ENCODE assay signal across 16 cellular contexts in genomic region chr6:75813476-75814250, GRCh38.
"Had no signal": no experiment of that assay in that cellular context is flagged by ENCODE, and none has a peak within 500 bp of the region (broad histone marks: within the 10 kb centered on the region; RNA-seq: fewer than 3 reads in every experiment).

No MANE protein-coding gene starts in this region.

- H3K4me1 ChIP-seq: psoas muscle, right lobe of liver, spleen had no signal

- H3K9me3 ChIP-seq: psoas muscle, right lobe of liver, thoracic aorta had no signal

- H3K27ac Mint-ChIP-seq: activated naive CD8-positive, alpha-beta T cell; natural killer cell treated with Interleukin-12 subunit alpha and Interleukin-12 subunit beta and Interleukin-15 and Interleukin-18, amount 100 ng/mL, for 72 hours; stimulated activated naive CD8-positive, alpha-beta T cell treated with anti-CD3 and anti-CD28 coated beads, Interleukin-15, Interleukin-2, amounts not matched to agents 100 ng/mL and 50 ng/mL, for 24 hours; T-helper 17 cell had no signal

- H3K9me3 Mint-ChIP-seq: natural killer cell treated with Interleukin-12 subunit alpha and Interleukin-12 subunit beta and Interleukin-15 and Interleukin-18, amount 100 ng/mL, for 72 hours had no signal

- H3K4me3 Mint-ChIP-seq: activated naive CD8-positive, alpha-beta T cell; brain; natural killer cell treated with Interleukin-12 subunit alpha and Interleukin-12 subunit beta and Interleukin-15 and Interleukin-18, amount 100 ng/mL, for 72 hours; stimulated activated naive CD8-positive, alpha-beta T cell treated with anti-CD3 and anti-CD28 coated beads, Interleukin-15, Interleukin-2, amounts not matched to agents 100 ng/mL and 50 ng/mL, for 24 hours; T-helper 17 cell had no signal

- DNase-seq: activated CD4-positive, alpha-beta T cell treated with anti-CD3 and anti-CD28 coated beads, Interleukin-2, amount 50 U/mL, for 48 hours; activated gamma-delta T cell; activated T-cell treated with anti-CD3 and anti-CD28 coated beads, Interleukin-2, amount 50 U/mL, for 48 hours; dermis blood vessel endothelial cell; hippocampal formation; left colon; right lobe of liver; spleen; stimulated activated CD4-positive, alpha-beta T cell treated with anti-CD3 and anti-CD28 coated beads, Interleukin-1b, Interleukin-23, amount 100 ng/mL, for 48 hours; T-helper 17 cell had no signal

- H3K27ac ChIP-seq: psoas muscle, right lobe of liver, spleen, thoracic aorta had no signal

- H3K27me3 ChIP-seq: right lobe of liver, spleen had no signal

- H3K27me3 Mint-ChIP-seq: activated naive CD8-positive, alpha-beta T cell; natural killer cell treated with Interleukin-12 subunit alpha and Interleukin-12 subunit beta and Interleukin-15 and Interleukin-18, amount 100 ng/mL, for 72 hours; T-helper 17 cell had no signal

- H3K36me3 Mint-ChIP-seq: activated naive CD8-positive, alpha-beta T cell had no signal

- H3K36me3 ChIP-seq: spleen, thoracic aorta had no signal

- ATAC-seq: left colon; natural killer cell treated with Interleukin-12 subunit alpha and Interleukin-12 subunit beta and Interleukin-15 and Interleukin-18, amount 100 ng/mL, for 72 hours; psoas muscle; right lobe of liver; T-helper 17 cell had no signal

- H3K4me3 ChIP-seq: psoas muscle, right lobe of liver, spleen, thoracic aorta had no signal
